Comparison of ENCODE assay signal across 8 cellular contexts in the genomic region with DNA sequence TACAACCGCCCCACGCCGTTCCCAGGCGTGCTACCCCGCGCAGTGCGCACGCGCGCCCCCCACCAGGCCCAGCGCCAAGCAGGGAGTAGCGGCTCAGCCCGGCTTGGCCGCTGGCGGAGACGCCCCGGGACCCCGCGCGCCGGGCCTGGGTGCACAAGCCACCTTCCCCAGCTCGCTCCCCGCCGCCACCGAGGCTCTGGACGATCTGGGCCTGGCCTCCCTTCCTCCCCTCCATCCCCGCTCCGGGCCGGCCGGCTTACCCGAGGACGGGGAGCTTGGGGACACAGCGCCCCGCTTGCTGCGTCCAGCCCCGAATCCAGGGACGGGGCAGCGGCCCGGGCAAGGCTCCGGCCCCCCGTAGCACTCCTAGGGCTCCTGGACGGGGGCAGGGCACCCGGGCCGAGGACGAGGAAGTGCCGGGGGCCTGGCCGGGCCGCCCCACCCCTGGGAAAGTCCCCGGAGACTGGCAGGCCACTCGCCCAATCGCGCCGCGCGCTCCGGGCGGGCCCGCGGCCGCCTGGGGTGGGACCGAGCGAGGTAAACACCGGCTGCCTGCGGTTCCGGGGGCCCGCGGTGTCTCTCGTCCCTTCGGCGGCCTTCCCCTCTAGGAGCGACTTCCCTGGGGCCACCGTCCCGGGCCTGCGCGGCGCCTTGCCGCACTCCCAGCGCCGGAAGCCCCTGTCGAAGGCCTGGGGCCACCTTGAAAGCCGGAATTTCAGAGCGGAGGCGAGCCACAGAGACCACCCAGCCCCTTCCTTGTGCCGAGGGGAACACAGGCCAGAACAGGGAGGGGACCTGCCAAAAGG. TPM values are rescaled to one million over a fixed set of nuclear protein-coding genes. Genes with fewer than 3 reads are reported as not detected.
DNase-seq lines count a peak whose midpoint lies in the region; TF ChIP-seq lines count a peak whose summit lies in the region.

A gene with protein sequence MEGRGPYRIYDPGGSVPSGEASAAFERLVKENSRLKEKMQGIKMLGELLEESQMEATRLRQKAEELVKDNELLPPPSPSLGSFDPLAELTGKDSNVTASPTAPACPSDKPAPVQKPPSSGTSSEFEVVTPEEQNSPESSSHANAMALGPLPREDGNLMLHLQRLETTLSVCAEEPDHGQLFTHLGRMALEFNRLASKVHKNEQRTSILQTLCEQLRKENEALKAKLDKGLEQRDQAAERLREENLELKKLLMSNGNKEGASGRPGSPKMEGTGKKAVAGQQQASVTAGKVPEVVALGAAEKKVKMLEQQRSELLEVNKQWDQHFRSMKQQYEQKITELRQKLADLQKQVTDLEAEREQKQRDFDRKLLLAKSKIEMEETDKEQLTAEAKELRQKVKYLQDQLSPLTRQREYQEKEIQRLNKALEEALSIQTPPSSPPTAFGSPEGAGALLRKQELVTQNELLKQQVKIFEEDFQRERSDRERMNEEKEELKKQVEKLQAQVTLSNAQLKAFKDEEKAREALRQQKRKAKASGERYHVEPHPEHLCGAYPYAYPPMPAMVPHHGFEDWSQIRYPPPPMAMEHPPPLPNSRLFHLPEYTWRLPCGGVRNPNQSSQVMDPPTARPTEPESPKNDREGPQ (minus strand): TSS at position 415 of the 806 bp plus-strand sequence. CDS start 15,939 bp downstream, outside the sequence.

- peak within 1 kb of the TSS; percentile 77 for H3K4me2 ChIP-seq in neural progenitor cell

- peak within 1 kb of the TSS; percentile 96 for H3K27ac Mint-ChIP-seq in neural progenitor cell

- H3K9me3 ChIP-seq in ES-I3 (ENCODE audit: control insufficient read depth, insufficient read depth, low read length), result no peaks in the 10 kb centered on the region
- no peaks in the 10 kb centered on the region for H3K9me3 ChIP-seq in SJCRH30 (replicated peaks)
- no peaks in the 10 kb centered on the region for H3K9me3 ChIP-seq in neural progenitor cell (ENCODE audit: low read depth)

- H3K4me3 ChIP-seq in SJCRH30 (peak within 1 kb of the TSS; percentile 82), foreskin fibroblast (ENCODE audit: low read depth in 1 of 2, low read length in 2 of 2) (peak within 1 kb of the TSS; percentile 88 to 91), neural progenitor cell (peak within 1 kb of the TSS; percentile 78)

- H3K79me2 ChIP-seq in neural progenitor cell (ENCODE audit: low read depth), result peaks cover 24% of the 10 kb centered on the region

- H3K27me3 ChIP-seq in SJCRH30, result no peaks in the 10 kb centered on the region
- H3K27me3 ChIP-seq in neural progenitor cell, result no peaks in the 10 kb centered on the region

- peak within 1 kb of the TSS; percentile 90 for H3K4me3 Mint-ChIP-seq in neural progenitor cell

- H4K20me1 ChIP-seq in neural progenitor cell (ENCODE audit: low read depth), result peaks cover 5% of the 10 kb centered on the region

- DNase-seq in GOT3 (lab: John Stamatoyannopoulos, UW) (peak; percentile 78), LHCN-M2 (ENCODE audit: low read depth) (peak; percentile 85), SJCRH30 (peak; percentile 91 to 92), activated gamma-delta T cell treated with Interleukin-2 at 50 U/mL for 16 hours (peak; percentile 94), foreskin fibroblast (peak; percentile 92 to 96), neural progenitor cell (ENCODE audit: low spot score) (peak; percentile 87), stromal cell of bone marrow (ENCODE audit: low read depth) (peak; percentile 70)

- peaks cover 3% of the 10 kb centered on the region for H3F3A ChIP-seq in neural progenitor cell (ENCODE audit: low read depth)

- H3K9me3 Mint-ChIP-seq in neural progenitor cell, result no peaks in the 10 kb centered on the region

- H3K4me1 ChIP-seq in ES-I3 (ENCODE audit: insufficient read depth, low read length) (peaks cover 18% of the 10 kb centered on the region), SJCRH30 (peaks cover 28% of the 10 kb centered on the region), neural progenitor cell (peaks cover 10% of the 10 kb centered on the region)

- peaks cover 4% of the 10 kb centered on the region for H3K27me3 Mint-ChIP-seq in neural progenitor cell (ENCODE audit: insufficient read depth, low read depth)

- H3K36me3 Mint-ChIP-seq in neural progenitor cell, result peaks cover 8% of the 10 kb centered on the region

- H3K27ac ChIP-seq in SJCRH30 (peak within 1 kb of the TSS; percentile 84), neural progenitor cell (peak within 1 kb of the TSS; percentile 38)

- TF ChIP-seq CTCF in foreskin fibroblast (IDR thresholded peaks at IDR 0.05; ENCODE audit: low read depth, low read length) (no peak), neural progenitor cell (IDR thresholded peaks at IDR 0.05) (no peak)

- H3K4me1 Mint-ChIP-seq in neural progenitor cell, result peaks cover 28% of the 10 kb centered on the region

- peak within 1 kb of the TSS; percentile 90 for H3K9ac ChIP-seq in ES-I3 (ENCODE audit: low read depth, low read length)
- H3K9ac ChIP-seq in neural progenitor cell, result peak within 1 kb of the TSS; percentile 54

- H3K36me3 ChIP-seq in ES-I3 (ENCODE audit: insufficient read depth, low read length), result no peaks in the 10 kb centered on the region
- H3K36me3 ChIP-seq in SJCRH30, result no peaks in the 10 kb centered on the region
- no peaks in the 10 kb centered on the region for H3K36me3 ChIP-seq in neural progenitor cell

- peak within 1 kb of the TSS; percentile 83 for H2AFZ ChIP-seq in neural progenitor cell (replicated peaks)

RNA-seq across cellular contexts. Expression of the gene that starts here (rescaled TPM):
- total RNA-seq in LHCN-M2 (2014; rRNA removed), result 151 and 186 TPM in 2 replicates
- polyA plus RNA-seq in LHCN-M2 (2012), result 248 TPM
- 56.3 and 57.4 TPM in 2 replicates for total RNA-seq in SJCRH30 (2014; rRNA removed; shearing (Covaris generic))
- 33.5 and 49.7 TPM in 2 replicates for total RNA-seq in neural progenitor cell (ENCODE audit: low replicate concordance)

Comparison
In these comparisons a context has a peak if more than half of its experiments do, and no peak if none do; other contexts are left out.
1. Peak in every context shown above with its lines: DNase-seq, H3K4me3 ChIP-seq and H3K27ac ChIP-seq.